In the genomic region with DNA sequence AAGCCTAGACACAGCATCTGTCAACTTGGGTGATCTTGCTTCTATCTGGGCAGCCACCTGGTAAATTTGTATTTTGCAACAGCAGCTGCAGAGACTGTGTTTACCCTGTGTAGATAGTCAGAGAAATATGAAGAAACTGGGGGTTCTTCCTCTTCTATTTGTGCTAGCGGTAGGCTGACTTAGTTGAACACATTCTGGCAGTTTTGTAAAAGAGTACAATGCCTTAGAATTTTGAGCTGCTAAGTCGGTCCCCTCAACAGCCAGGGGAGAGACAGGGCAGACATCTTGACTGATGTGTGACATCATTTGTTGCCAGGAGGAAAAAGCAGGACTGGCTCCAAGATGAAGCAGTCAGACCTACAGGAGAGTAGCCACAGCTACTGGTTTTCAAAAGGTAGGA, we compare ENCODE assay signal across 9 cellular contexts. TPM values are rescaled to one million over a fixed set of nuclear protein-coding genes. Genes with fewer than 3 reads are reported as not detected.
DNase-seq lines count a peak whose midpoint lies in the region; TF ChIP-seq lines count a peak whose summit lies in the region.
"Had no signal": no experiment of that assay in that cellular context is flagged by ENCODE, and none has a peak within 500 bp of the region (broad histone marks: within the 10 kb centered on the region; RNA-seq: fewer than 3 reads in every experiment).

No MANE protein-coding gene starts in this region.

- no peaks in the 10 kb centered on the region for H4K20me1 ChIP-seq in mammary epithelial cell (ENCODE audit: insufficient read depth, low read length)
- H4K20me1 ChIP-seq: BLaER1 had no signal

- no peak overlapping the region for H2AFZ ChIP-seq in mammary epithelial cell (ENCODE audit: low read depth, low read length)

- BruUV-seq in mammary epithelial cell (replicated peaks; lab: Mats Ljungman, UMichigan) (no TSS peak), A673 (replicated peaks; lab: Mats Ljungman, UMichigan) (no TSS peak)

- H3K4me1 Mint-ChIP-seq in osteocyte (ENCODE audit: unreplicated experiment), result peaks cover 10% of the 10 kb centered on the region

- in situ Hi-C loops in mammary epithelial cell (cut with MboI; ENCODE audit: low sequenced_read_pairs in 2 of 2), result no loop called here

- peak overlapping the region; percentile 53 for H3K27ac Mint-ChIP-seq in osteocyte (ENCODE audit: unreplicated experiment)

- no peak overlapping the region for H3K4me3 ChIP-seq in mammary epithelial cell (replicated peaks in 1 of 3; ENCODE audit: insufficient read depth in 1 of 3, low read depth in 2 of 3, low read length in 3 of 3)
- H3K4me3 ChIP-seq in A673 (ENCODE audit: low read depth, low read length, poor library complexity, severe bottlenecking), result no peak overlapping the region
- H3K4me3 ChIP-seq: BLaER1 had no signal

- H3K4me2 ChIP-seq in mammary epithelial cell (ENCODE audit: insufficient read depth, low read depth, low read length), result no peak overlapping the region
- H3K4me2 ChIP-seq: BLaER1 had no signal

- no peaks in the 10 kb centered on the region for H3K9me3 ChIP-seq in mammary epithelial cell (replicated peaks; ENCODE audit: insufficient read depth, low read length)
- H3K9me3 ChIP-seq in A673 (ENCODE audit: low read depth, low read length, poor library complexity, severe bottlenecking), result no peaks in the 10 kb centered on the region

- CTCF ChIA-PET in mammary epithelial cell (lab: Charles Lee; ENCODE audit: low non-redundant PET) (no interaction called here), A673 (lab: Charles Lee) (no interaction called here)

- no peaks in the 10 kb centered on the region for H3K27me3 ChIP-seq in mammary epithelial cell (ENCODE audit: insufficient read depth, low read length)
- peaks cover 44% of the 10 kb centered on the region for H3K27me3 ChIP-seq in A673 (replicated peaks; ENCODE audit: insufficient read depth, low read depth, low read length, poor library complexity)
- H3K27me3 ChIP-seq: BLaER1 had no signal

- no peak for TF ChIP-seq CTCF in mammary epithelial cell (conservative IDR thresholded peaks at IDR 0.05 in 1 of 2, IDR thresholded peaks at IDR 0.05 in 1 of 2; ENCODE audit: extremely low read depth in 1 of 2, insufficient read depth in 1 of 2, low read depth in 1 of 2, low read length in 2 of 2)
- TF ChIP-seq CTCF in osteocyte (IDR thresholded peaks at IDR 0.05), result no peak
- no peak for TF ChIP-seq CTCF in A673 (conservative IDR thresholded peaks at IDR 0.05; ENCODE audit: low read depth, low read length)

- intact Hi-C loops in mammary epithelial cell (cut with micrococcal nuclease) (no loop called here), A673 (cut with micrococcal nuclease; ENCODE audit: unreplicated experiment) (no loop called here), posterior vena cava (cut with DNase I) (no loop called here)

- H3K9ac ChIP-seq in mammary epithelial cell (ENCODE audit: insufficient read depth, low read length), result no peak overlapping the region
- H3K9ac ChIP-seq: BLaER1 had no signal

- peak; percentile 25 for DNase-seq in NCI-H748 (lab: John Stamatoyannopoulos, UW; ENCODE audit: unreplicated experiment)
- no peak for DNase-seq in NCI-H748 treated with DMSO at 0.1 percent for 48 hours (lab: John Stamatoyannopoulos, UW)
- DNase-seq in NCI-H2196 (lab: John Stamatoyannopoulos, UW; ENCODE audit: unreplicated experiment), result peak; percentile 57
- DNase-seq in mammary epithelial cell, result peak; percentile 38
- DNase-seq in osteocyte (ENCODE audit: extremely low spot score, unreplicated experiment), result peak; percentile 53
- DNase-seq in A673 (ENCODE audit: low spot score), result no peak
- DNase-seq in posterior vena cava (ENCODE audit: low spot score), result no peak
- no peak for DNase-seq in D341Med (ENCODE audit: low spot score)

- no peaks in the 10 kb centered on the region for H3K27me3 Mint-ChIP-seq in osteocyte (ENCODE audit: unreplicated experiment)

- 25% methylated on average over 2 of the region's 2 CpGs for WGBS in mammary epithelial cell (ENCODE audit: low coverage, missing lambda C conversion rate)

- peaks cover 3% of the 10 kb centered on the region for H3K9me3 Mint-ChIP-seq in osteocyte (ENCODE audit: unreplicated experiment)

- peaks cover 8% of the 10 kb centered on the region for H3K36me3 Mint-ChIP-seq in osteocyte (ENCODE audit: unreplicated experiment)

- POLR2A ChIA-PET in A673 (lab: Charles Lee; ENCODE audit: low non-redundant PET), result no interaction called here

- dilution Hi-C loops in mammary epithelial cell (cut with HindIII; ENCODE audit: low sequenced_read_pairs), result loop anchor here (5.0 kb wide), 1 partner anchor 35 kb away; no protein-coding TSS in a partner anchor

- no peak overlapping the region for H3K4me3 Mint-ChIP-seq in osteocyte (ENCODE audit: unreplicated experiment)

- H3K4me1 ChIP-seq in mammary epithelial cell (ENCODE audit: insufficient read depth, low read length) (no peaks in the 10 kb centered on the region), A673 (ENCODE audit: insufficient read depth, low read length, poor library complexity, severe bottlenecking) (no peaks in the 10 kb centered on the region)

- H3K36me3 ChIP-seq in mammary epithelial cell (ENCODE audit: insufficient read depth, low read length) (no peaks in the 10 kb centered on the region), A673 (ENCODE audit: insufficient read depth, low read length, poor library complexity, severe bottlenecking) (no peaks in the 10 kb centered on the region)
- H3K36me3 ChIP-seq: BLaER1 had no signal

- H3K27ac ChIP-seq in mammary epithelial cell (ENCODE audit: insufficient read depth, low read depth, low read length), result no peak overlapping the region
- H3K27ac ChIP-seq in A673 (ENCODE audit: low read depth, low read length, poor library complexity, severe bottlenecking), result no peak overlapping the region
- H3K27ac ChIP-seq: BLaER1 had no signal

- H3K79me2 ChIP-seq in mammary epithelial cell (ENCODE audit: insufficient read depth, low read length), result no peaks in the 10 kb centered on the region

RNA-seq across cellular contexts. Expression of gene KCNJ6, which starts 53.7 kb away (rescaled TPM):
- total RNA-seq in mammary epithelial cell (not detected), osteocyte (9.2 and 10.5 TPM in 2 replicates), A673 (2021) (not detected in 2 replicates), posterior vena cava (not detected)
- polyA plus RNA-seq in mammary epithelial cell, result 0.01 TPM
- not detected for polyA minus RNA-seq in mammary epithelial cell

Comparison
In these comparisons a context has a peak if more than half of its experiments do, and no peak if none do; other contexts are left out.
1. DNase-seq: peak in NCI-H748 (single experiment), NCI-H2196 (single experiment), mammary epithelial cell (single experiment) and osteocyte (single experiment); none in NCI-H748 treated with DMSO at 0.1 percent for 48 hours (single experiment), A673 (single experiment), posterior vena cava (single experiment) and D341Med (single experiment).
2. RNA of gene KCNJ6, which starts 53.7 kb away (total RNA-seq): 9.2 to 10.5 TPM in osteocyte; not detected in mammary epithelial cell, not detected in A673 and not detected in posterior vena cava; every median in the first group is over 10 times any median in the second.